In genomic region chr12:113647048-113647447, GRCh38 we compare ENCODE assay signal across 13 cellular contexts.
DNase-seq lines count a peak whose midpoint lies in the region; ATAC-seq and TF ChIP-seq lines count a peak whose summit lies in the region.
"Had no signal": no experiment of that assay in that cellular context is flagged by ENCODE, and none has a peak within 500 bp of the region (broad histone marks: within the 10 kb centered on the region; RNA-seq: fewer than 3 reads in every experiment).

No MANE protein-coding gene starts in this region.

- H3K9ac ChIP-seq in Karpas-422 (ENCODE audit: low read length) (no peak overlapping the region), neural progenitor cell (no peak overlapping the region)

- H3K4me1 Mint-ChIP-seq in neural progenitor cell, result peaks cover 59% of the 10 kb centered on the region
- H3K4me1 Mint-ChIP-seq: activated CD4-positive, alpha-beta T cell treated with anti-CD3 and anti-CD28 coated beads, Interleukin-2, amount 10 ng/mL, durations not matched to agents 7 days and 5 days had no signal

- H3K4me1 ChIP-seq in Karpas-422 (ENCODE audit: low read length) (no peaks in the 10 kb centered on the region), neural progenitor cell (peaks cover 17% of the 10 kb centered on the region), body of pancreas (no peaks in the 10 kb centered on the region)

- peak; percentile 27; the same call in 1 of the 2 replicates for TF ChIP-seq CTCF in VCaP (conservative IDR thresholded peaks at IDR 0.05)
- peak; percentile 57 for TF ChIP-seq CTCF in neural progenitor cell (IDR thresholded peaks at IDR 0.05)
- no peak for TF ChIP-seq CTCF in body of pancreas (IDR thresholded peaks at IDR 0.05)

- DNase-seq in SHP77 (lab: John Stamatoyannopoulos, UW), result peak; percentile 6 to 46
- no peak for DNase-seq in SHP77 treated with DMSO at 0.1 percent for 48 hours (lab: John Stamatoyannopoulos, UW)
- DNase-seq in Karpas-422, result peak; percentile 70
- DNase-seq in neural progenitor cell (ENCODE audit: low spot score), result peak; percentile 53
- DNase-seq in body of pancreas, result no peak
- DNase-seq: activated CD4-positive, alpha-beta T cell treated with anti-CD3 and anti-CD28 coated beads, Interleukin-2, amount 10 ng/mL, durations not matched to agents 7 days and 5 days; mesendoderm; NCI-H187 treated with DMSO at 0.1 percent for 48 hours had no signal

- H3K4me3 Mint-ChIP-seq in neural progenitor cell, result peak overlapping the region; percentile 18
- H3K4me3 Mint-ChIP-seq: activated CD4-positive, alpha-beta T cell treated with anti-CD3 and anti-CD28 coated beads, Interleukin-2, amount 10 ng/mL, durations not matched to agents 7 days and 5 days; activated naive CD8-positive, alpha-beta T cell had no signal

- no peaks in the 10 kb centered on the region for H3K9me2 ChIP-seq in Karpas-422 (replicated peaks; ENCODE audit: insufficient read depth, low read length)

- H2AFZ ChIP-seq in Karpas-422 (ENCODE audit: low read length) (no peak overlapping the region), neural progenitor cell (replicated peaks) (no peak overlapping the region)

- peaks cover 34% of the 10 kb centered on the region for H3F3A ChIP-seq in neural progenitor cell (ENCODE audit: low read depth)

- H3K27me3 ChIP-seq in Karpas-422 (ENCODE audit: low read length), result no peaks in the 10 kb centered on the region
- H3K27me3 ChIP-seq in neural progenitor cell, result no peaks in the 10 kb centered on the region
- H3K27me3 ChIP-seq in body of pancreas, result no peaks in the 10 kb centered on the region

- no peaks in the 10 kb centered on the region for H3K36me3 Mint-ChIP-seq in neural progenitor cell
- H3K36me3 Mint-ChIP-seq: activated naive CD8-positive, alpha-beta T cell had no signal

- no peak for ATAC-seq in HG03039 (IDR thresholded peaks at IDR 0.05; ENCODE audit: unreplicated experiment)
- ATAC-seq in HG02610 (IDR thresholded peaks at IDR 0.05; ENCODE audit: unreplicated experiment), result no peak
- no peak for ATAC-seq in body of pancreas

- no peak overlapping the region for H3K4me2 ChIP-seq in Karpas-422 (ENCODE audit: low read depth, low read length, poor library complexity, severe bottlenecking)
- no peak overlapping the region for H3K4me2 ChIP-seq in neural progenitor cell

- H3K36me3 ChIP-seq in Karpas-422 (ENCODE audit: insufficient read depth, low read length) (no peaks in the 10 kb centered on the region), neural progenitor cell (no peaks in the 10 kb centered on the region), body of pancreas (replicated peaks in 1 of 2; ENCODE audit: insufficient read depth in 1 of 2, low read depth in 2 of 2) (no peaks in the 10 kb centered on the region)

- no peaks in the 10 kb centered on the region for H3K9me3 Mint-ChIP-seq in neural progenitor cell
- H3K9me3 Mint-ChIP-seq: activated CD4-positive, alpha-beta T cell treated with anti-CD3 and anti-CD28 coated beads, Interleukin-2, amount 10 ng/mL, durations not matched to agents 7 days and 5 days had no signal

- H3K4me3 ChIP-seq in Karpas-422 (ENCODE audit: low read length) (no peak overlapping the region), neural progenitor cell (no peak overlapping the region), body of pancreas (no peak overlapping the region)

- H3K79me2 ChIP-seq in Karpas-422 (ENCODE audit: low read length), result no peaks in the 10 kb centered on the region
- H3K79me2 ChIP-seq in neural progenitor cell (ENCODE audit: low read depth), result no peaks in the 10 kb centered on the region

- H3K27ac Mint-ChIP-seq in neural progenitor cell, result no peak overlapping the region
- H3K27ac Mint-ChIP-seq: activated CD4-positive, alpha-beta T cell treated with anti-CD3 and anti-CD28 coated beads, Interleukin-2, amount 10 ng/mL, durations not matched to agents 7 days and 5 days; activated naive CD8-positive, alpha-beta T cell had no signal

- WGBS in body of pancreas, 2 donors, result 68 to 78% methylated on average over 4 of the region's 4 CpGs

- H4K20me1 ChIP-seq in Karpas-422 (ENCODE audit: insufficient read depth, low read depth, low read length), result no peaks in the 10 kb centered on the region
- H4K20me1 ChIP-seq in neural progenitor cell (ENCODE audit: low read depth), result no peaks in the 10 kb centered on the region

- no peaks in the 10 kb centered on the region for H3K9me3 ChIP-seq in Karpas-422 (ENCODE audit: low read length)
- no peaks in the 10 kb centered on the region for H3K9me3 ChIP-seq in neural progenitor cell (ENCODE audit: low read depth)
- H3K9me3 ChIP-seq in body of pancreas, result no peaks in the 10 kb centered on the region

- intact Hi-C loops in body of pancreas (cut with DNase I), result no loop called here

- peaks cover 35% of the 10 kb centered on the region for H3K27me3 Mint-ChIP-seq in neural progenitor cell (ENCODE audit: insufficient read depth, low read depth)

- no peak overlapping the region for H3K27ac ChIP-seq in Karpas-422 (ENCODE audit: low read length)
- no peak overlapping the region for H3K27ac ChIP-seq in VCaP
- no peak overlapping the region for H3K27ac ChIP-seq in neural progenitor cell
- H3K27ac ChIP-seq in body of pancreas, result no peak overlapping the region
- H3K27ac ChIP-seq: HL-60 had no signal

- TF ChIP-seq POLR2A in body of pancreas (IDR thresholded peaks at IDR 0.05), result no peak

Comparison
In these comparisons a context has a peak if more than half of its experiments do, and no peak if none do; other contexts are left out.
1. DNase-seq: peak in SHP77 (2 of 2), Karpas-422 (single experiment) and neural progenitor cell (single experiment); none in SHP77 treated with DMSO at 0.1 percent for 48 hours (single experiment) and body of pancreas (0 of 4).
2. CTCF ChIP-seq: peak in VCaP (single experiment) and neural progenitor cell (single experiment); none in body of pancreas (0 of 7).